Comparison of ENCODE assay signal across 9 cellular contexts in the genomic region with DNA sequence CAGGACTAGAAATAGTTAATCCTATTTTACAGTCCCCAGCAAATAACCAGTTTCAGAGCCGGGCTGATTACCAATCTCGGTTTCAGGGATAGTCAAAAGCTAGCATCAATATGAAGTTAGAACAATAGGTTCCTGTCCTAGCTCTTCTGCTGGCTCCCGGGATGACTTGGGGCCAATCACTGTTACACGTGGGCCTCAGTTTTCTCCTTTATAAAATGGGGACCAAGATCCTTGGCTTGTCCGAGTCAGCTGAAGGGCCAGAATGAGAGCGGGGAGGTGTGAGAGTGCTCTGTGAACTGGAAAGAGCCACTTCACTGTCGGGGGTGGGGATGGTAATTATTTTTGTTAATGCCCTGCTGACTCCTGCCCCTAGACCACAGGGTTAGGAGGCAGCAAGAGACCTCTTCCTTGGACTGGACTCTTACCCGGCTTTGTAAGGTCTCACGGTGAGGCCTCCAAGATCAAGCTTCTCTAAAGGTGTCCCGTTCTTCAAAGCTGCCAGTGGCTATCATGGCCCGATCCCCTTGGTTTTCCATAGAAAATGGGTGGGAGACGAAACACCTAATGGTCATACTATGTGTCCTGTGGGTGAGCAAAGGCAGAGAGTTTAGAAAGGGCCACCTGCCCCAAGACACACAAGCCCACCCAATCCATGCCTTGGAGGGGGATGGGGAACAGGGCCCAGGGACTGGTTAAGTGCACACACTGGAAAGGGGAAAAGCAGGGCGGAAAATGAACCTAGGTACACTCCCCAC. TPM values are rescaled to one million over a fixed set of nuclear protein-coding genes. Genes with fewer than 3 reads are reported as not detected.
DNase-seq lines count a peak whose midpoint lies in the region; ATAC-seq and TF ChIP-seq lines count a peak whose summit lies in the region.
"Had no signal": no experiment of that assay in that cellular context is flagged by ENCODE, and none has a peak within 500 bp of the region (broad histone marks: within the 10 kb centered on the region; RNA-seq: fewer than 3 reads in every experiment).

No MANE protein-coding gene starts in this region.

- peak overlapping the region; percentile 95 for H3K9ac ChIP-seq in MM.1S (ENCODE audit: low read length)

- H3K4me3 ChIP-seq in Caco-2 (ENCODE audit: low read depth, low read length) (peak overlapping the region; percentile 55), MM.1S (ENCODE audit: low read length) (peak overlapping the region; percentile 96), neuron (ENCODE audit: low read length) (peak overlapping the region; percentile 83)

- H3K4me1 ChIP-seq in Caco-2 (peaks cover 15% of the 10 kb centered on the region), MM.1S (ENCODE audit: low read length) (peaks cover 27% of the 10 kb centered on the region), neuron (ENCODE audit: insufficient read depth, low read length) (peaks cover 7% of the 10 kb centered on the region)

- H3K9me3 Mint-ChIP-seq in Caco-2 (ENCODE audit: unreplicated experiment) = no peaks in the 10 kb centered on the region
- H3K9me3 Mint-ChIP-seq in dendritic cell treated with granulocyte-macrophage colony-stimulating factor and Interleukin-4, amounts not matched to agents 40 ng/mL and 50 ng/mL, for 4 days = no peaks in the 10 kb centered on the region

- no peaks in the 10 kb centered on the region for H3K9me2 ChIP-seq in MM.1S (replicated peaks; ENCODE audit: insufficient read depth, low read length)

- peak overlapping the region; percentile 90 for H3K27ac ChIP-seq in MM.1S (ENCODE audit: low read length)

- peaks cover 46% of the 10 kb centered on the region for H3K36me3 Mint-ChIP-seq in Caco-2 (ENCODE audit: insufficient read depth, unreplicated experiment)
- peaks cover 70% of the 10 kb centered on the region for H3K36me3 Mint-ChIP-seq in dendritic cell treated with granulocyte-macrophage colony-stimulating factor and Interleukin-4, amounts not matched to agents 40 ng/mL and 50 ng/mL, for 4 days (ENCODE audit: low read depth)

- CTCF ChIA-PET in Caco-2 (lab: Charles Lee) = no interaction called here

- no TSS peak for BruUV-seq in Caco-2 (replicated peaks; lab: Mats Ljungman, UMichigan)

- no peak for ATAC-seq in HG03280 (IDR thresholded peaks at IDR 0.05; ENCODE audit: unreplicated experiment)

- intact Hi-C loops in Caco-2 (cut with micrococcal nuclease; ENCODE audit: unreplicated experiment) = loop anchor here (10.0 kb wide), 1 partner anchor 334 kb away; a partner anchor contains a TSS
- intact Hi-C loops in dendritic cell treated with granulocyte-macrophage colony-stimulating factor and Interleukin-4, amounts not matched to agents 40 ng/mL and 50 ng/mL, for 4 days (cut with micrococcal nuclease) = loop anchor here (2.0 to 5.0 kb wide), 2 partner anchors 44 to 191 kb away; a partner anchor contains a TSS

- H3F3A ChIP-seq in MM.1S (ENCODE audit: insufficient read depth, low read length) = peaks cover 35% of the 10 kb centered on the region

- peak in 1 of 2 experiments; percentile 35 for DNase-seq in Caco-2
- peak; percentile 31 for DNase-seq in MM.1S
- no peak for DNase-seq in DMS53 (lab: John Stamatoyannopoulos, UW)
- DNase-seq in ureter (ENCODE audit: low spot score) = no peak
- DNase-seq in DMS 273 (lab: John Stamatoyannopoulos, UW; ENCODE audit: unreplicated experiment) = no peak
- DNase-seq: testis had no signal

- H3K9me3 ChIP-seq in Caco-2 (no peaks in the 10 kb centered on the region), MM.1S (replicated peaks; ENCODE audit: insufficient read depth, low read length) (no peaks in the 10 kb centered on the region), neuron (ENCODE audit: low read length) (no peaks in the 10 kb centered on the region)
- H3K9me3 ChIP-seq: testis had no signal

- peak overlapping the region; percentile 94 for H3K4me2 ChIP-seq in MM.1S (ENCODE audit: low read depth, low read length)

- H3K79me2 ChIP-seq in MM.1S (ENCODE audit: low read length) = peaks cover 44% of the 10 kb centered on the region

- peak overlapping the region; percentile 91 for H3K4me3 Mint-ChIP-seq in Caco-2 (ENCODE audit: unreplicated experiment)
- H3K4me3 Mint-ChIP-seq in dendritic cell treated with granulocyte-macrophage colony-stimulating factor and Interleukin-4, amounts not matched to agents 40 ng/mL and 50 ng/mL, for 4 days = peak overlapping the region; percentile 96

- TF ChIP-seq CTCF in Caco-2 (IDR thresholded peaks at IDR 0.05; ENCODE audit: insufficient read depth in 1 of 2, low read depth in 1 of 2, low read length in 1 of 2, severe bottlenecking in 1 of 2, unreplicated experiment in 1 of 2) = no peak
- no peak for TF ChIP-seq CTCF in MM.1S (IDR thresholded peaks at IDR 0.05; ENCODE audit: low read length)

- H4K20me1 ChIP-seq in MM.1S (ENCODE audit: insufficient read depth, low read length) = no peaks in the 10 kb centered on the region

- H3K4me1 Mint-ChIP-seq in Caco-2 (ENCODE audit: low read depth, unreplicated experiment) = peaks cover 7% of the 10 kb centered on the region
- peaks cover 67% of the 10 kb centered on the region for H3K4me1 Mint-ChIP-seq in dendritic cell treated with granulocyte-macrophage colony-stimulating factor and Interleukin-4, amounts not matched to agents 40 ng/mL and 50 ng/mL, for 4 days (ENCODE audit: low read depth)

- H3K27ac Mint-ChIP-seq in Caco-2 (ENCODE audit: unreplicated experiment) = peak overlapping the region; percentile 95
- peak overlapping the region; percentile 97 for H3K27ac Mint-ChIP-seq in dendritic cell treated with granulocyte-macrophage colony-stimulating factor and Interleukin-4, amounts not matched to agents 40 ng/mL and 50 ng/mL, for 4 days

- H3K27me3 ChIP-seq in Caco-2 (replicated peaks; ENCODE audit: control insufficient read depth, insufficient read depth, low read length) (no peaks in the 10 kb centered on the region), MM.1S (replicated peaks; ENCODE audit: insufficient read depth, low read length) (no peaks in the 10 kb centered on the region), neuron (ENCODE audit: insufficient read depth, low read length) (no peaks in the 10 kb centered on the region)
- H3K27me3 ChIP-seq: testis had no signal

- H3K27me3 Mint-ChIP-seq in Caco-2 (ENCODE audit: insufficient read depth, unreplicated experiment) = no peaks in the 10 kb centered on the region
- H3K27me3 Mint-ChIP-seq in dendritic cell treated with granulocyte-macrophage colony-stimulating factor and Interleukin-4, amounts not matched to agents 40 ng/mL and 50 ng/mL, for 4 days = no peaks in the 10 kb centered on the region

- no peak overlapping the region for H2AFZ ChIP-seq in MM.1S (ENCODE audit: low read length)
- H2AFZ ChIP-seq in neuron (ENCODE audit: low read depth, low read length) = no peak overlapping the region

- POLR2A ChIA-PET in Caco-2 (lab: Charles Lee) = interaction anchor here (3.4 kb wide), 1 partner anchor 190 kb away, joined by 42 read pairs; a partner anchor contains a TSS

- H3K36me3 ChIP-seq in Caco-2 (ENCODE audit: control insufficient read depth, insufficient read depth, low read length) = peaks cover 21% of the 10 kb centered on the region
- H3K36me3 ChIP-seq in MM.1S (replicated peaks; ENCODE audit: insufficient read depth, low read length) = peaks cover 6% of the 10 kb centered on the region
- H3K36me3 ChIP-seq in neuron (ENCODE audit: insufficient read depth, low read length) = peaks cover 20% of the 10 kb centered on the region

RNA-seq across cellular contexts. Expression of a gene that starts 1.4 kb away (rescaled TPM):
- 100 and 144 TPM in 2 replicates for total RNA-seq in Caco-2 (2022)
- 269 TPM for total RNA-seq in ureter

RNA-seq across cellular contexts. Expression of a gene that starts 27.7 kb away (rescaled TPM):
- 0.84 and 1.2 TPM in 2 replicates for total RNA-seq in Caco-2 (2022)
- 1.9 TPM for total RNA-seq in ureter

RNA-seq across cellular contexts. Expression of a gene that starts 30.4 kb away (rescaled TPM):
- total RNA-seq in Caco-2 (2022) (0.52 TPM in 1 of 2 replicates, not detected in the other), ureter (2.0 TPM)
